In genomic region chr1:197178998-197179397, GRCh38 we compare ENCODE assay signal across 11 cellular contexts. TPM values are rescaled to one million over a fixed set of nuclear protein-coding genes. Genes with fewer than 3 reads are reported as not detected.
DNase-seq lines count a peak whose midpoint lies in the region; ATAC-seq, FAIRE-seq and TF ChIP-seq lines count a peak whose summit lies in the region.
"Had no signal": no experiment of that assay in that cellular context is flagged by ENCODE, and none has a peak within 500 bp of the region (broad histone marks: within the 10 kb centered on the region; RNA-seq: fewer than 3 reads in every experiment).

No MANE protein-coding gene starts in this region.

- H3K27me3 ChIP-seq in CD4-positive, alpha-beta memory T cell (ENCODE audit: insufficient read depth, low read length) = no peaks in the 10 kb centered on the region
- no peaks in the 10 kb centered on the region for H3K27me3 ChIP-seq in Karpas-422 (ENCODE audit: low read length)

- no peak overlapping the region for H2AFZ ChIP-seq in Karpas-422 (ENCODE audit: low read length)

- H3K4me3 Mint-ChIP-seq in CD4-positive, alpha-beta memory T cell = no peak overlapping the region
- no peak overlapping the region for H3K4me3 Mint-ChIP-seq in type B pancreatic cell

- H3K4me3 ChIP-seq in CD4-positive, alpha-beta memory T cell (ENCODE audit: low read length in 2 of 2) = no peak overlapping the region
- no peak overlapping the region for H3K4me3 ChIP-seq in Karpas-422 (ENCODE audit: low read length)

- no peaks in the 10 kb centered on the region for H3K4me1 ChIP-seq in CD4-positive, alpha-beta memory T cell (ENCODE audit: insufficient read depth, low read length)
- peaks cover 28% of the 10 kb centered on the region for H3K4me1 ChIP-seq in Karpas-422 (ENCODE audit: low read length)

- intact Hi-C loops in CD4-positive, alpha-beta memory T cell (cut with micrococcal nuclease) = no loop called here

- DNase-seq in H54 (ENCODE audit: insufficient read length, low spot score) (no peak), NAMALWA (ENCODE audit: low spot score) (peak; percentile 29), glomerular visceral epithelial cell (ENCODE audit: extremely low spot score) (peak; percentile 19), DMS53 (lab: John Stamatoyannopoulos, UW) (no peak), Karpas-422 (no peak), type B pancreatic cell (ENCODE audit: extremely low spot score, unreplicated experiment) (no peak)
- no peak for DNase-seq in CD4-positive, alpha-beta memory T cell
- DNase-seq: activated CD4-positive, alpha-beta T cell treated with anti-CD3 and anti-CD28 coated beads for 48 hours; NCI-H1092 treated with DMSO at 0.1 percent for 48 hours had no signal

- peaks cover 36 to 64% of the 10 kb centered on the region in 2 donors for H3K36me3 Mint-ChIP-seq in CD4-positive, alpha-beta memory T cell
- H3K36me3 Mint-ChIP-seq in type B pancreatic cell = peaks cover 16% of the 10 kb centered on the region

- CTCF ChIA-PET in CD4-positive, alpha-beta memory T cell (lab: Charles Lee; ENCODE audit: partially characterized antibody) = interaction anchor here (0.9 to 3.6 kb wide), 10 partner anchors 8 to 213 kb away, joined by 3 to 63 read pairs (median 8); no protein-coding TSS in a partner anchor

- no peaks in the 10 kb centered on the region for H4K20me1 ChIP-seq in Karpas-422 (ENCODE audit: insufficient read depth, low read depth, low read length)

- peaks cover 22% of the 10 kb centered on the region for H3K36me3 ChIP-seq in CD4-positive, alpha-beta memory T cell (ENCODE audit: insufficient read depth, low read length)
- H3K36me3 ChIP-seq in Karpas-422 (ENCODE audit: insufficient read depth, low read length) = peaks cover 44% of the 10 kb centered on the region

- no peak overlapping the region for H3K27ac ChIP-seq in CD4-positive, alpha-beta memory T cell (ENCODE audit: low read depth, low read length)
- H3K27ac ChIP-seq in Karpas-422 (ENCODE audit: low read length) = no peak overlapping the region

- H3K9me2 ChIP-seq in Karpas-422 (replicated peaks; ENCODE audit: insufficient read depth, low read length) = no peaks in the 10 kb centered on the region

- no peaks in the 10 kb centered on the region for H3K9me3 Mint-ChIP-seq in CD4-positive, alpha-beta memory T cell
- no peaks in the 10 kb centered on the region for H3K9me3 Mint-ChIP-seq in type B pancreatic cell

- TF ChIP-seq POLR2A in H54 (IDR thresholded peaks at IDR 0.05; ENCODE audit: low read depth, low read length) = no peak

- H3K4me2 ChIP-seq in Karpas-422 (ENCODE audit: low read depth, low read length, poor library complexity, severe bottlenecking) = no peak overlapping the region

- H3K4me1 Mint-ChIP-seq in CD4-positive, alpha-beta memory T cell = peaks cover 0 to 8% (median 4%) of the 10 kb centered on the region in 4 donors
- no peaks in the 10 kb centered on the region for H3K4me1 Mint-ChIP-seq in type B pancreatic cell (ENCODE audit: unreplicated experiment)

- POLR2A ChIA-PET in CD4-positive, alpha-beta memory T cell (lab: Charles Lee; ENCODE audit: partially characterized antibody) = interaction anchor here (0.8 to 1.0 kb wide), 2 partner anchors 19 to 20 kb away, joined by 3 to 7 read pairs; no protein-coding TSS in a partner anchor

- FAIRE-seq in H54 (lab: Jason Lieb, UNC) = peak; percentile 76
- FAIRE-seq: endometrium had no signal

- no peaks in the 10 kb centered on the region for H3K27me3 Mint-ChIP-seq in CD4-positive, alpha-beta memory T cell
- no peaks in the 10 kb centered on the region for H3K27me3 Mint-ChIP-seq in type B pancreatic cell

- H3K9ac ChIP-seq in Karpas-422 (ENCODE audit: low read length) = no peak overlapping the region

- no peak for TF ChIP-seq CTCF in type B pancreatic cell (conservative IDR thresholded peaks at IDR 0.05)

- peaks cover 30% of the 10 kb centered on the region for H3K79me2 ChIP-seq in Karpas-422 (ENCODE audit: low read length)

- H3K27ac Mint-ChIP-seq in CD4-positive, alpha-beta memory T cell = no peak overlapping the region
- no peak overlapping the region for H3K27ac Mint-ChIP-seq in type B pancreatic cell

- H3K9me3 ChIP-seq in CD4-positive, alpha-beta memory T cell (ENCODE audit: control insufficient read depth in 1 of 2, low read length in 2 of 2) = no peaks in the 10 kb centered on the region
- no peaks in the 10 kb centered on the region for H3K9me3 ChIP-seq in Karpas-422 (ENCODE audit: low read length)

- ATAC-seq in GM18499 (IDR thresholded peaks at IDR 0.05; ENCODE audit: insufficient read depth, unreplicated experiment) = peak; percentile 46

RNA-seq across cellular contexts. Expression of gene ZBTB41, which starts 22.1 kb away (rescaled TPM):
- total RNA-seq in CD4-positive, alpha-beta memory T cell = 10 to 100 TPM; 12.8 to 13.9 TPM
- polyA plus RNA-seq in CD4-positive, alpha-beta memory T cell = 1 to 10 TPM; 1.2 to 2.9 TPM
- 9.3 and 18.4 TPM in 2 replicates for total RNA-seq in Karpas-422 (2014; rRNA removed; shearing (Covaris generic); ENCODE audit: low replicate concordance)
- total RNA-seq in type B pancreatic cell (ENCODE audit: low replicate concordance) = 13.1 and 17.6 TPM in 2 replicates

RNA-seq across cellular contexts. Expression of gene ASPM, which starts 32.5 kb away (rescaled TPM):
- under 1 TPM; 0.30 to 0.38 TPM for total RNA-seq in CD4-positive, alpha-beta memory T cell
- polyA plus RNA-seq in CD4-positive, alpha-beta memory T cell = under 1 TPM in 1 of 2 donors, not detected in 1; 0.01 TPM
- total RNA-seq in Karpas-422 (2014; rRNA removed; shearing (Covaris generic); ENCODE audit: low replicate concordance) = 32.5 and 53.4 TPM in 2 replicates
- total RNA-seq in type B pancreatic cell (ENCODE audit: low replicate concordance) = 13.0 and 38.6 TPM in 2 replicates

Comparison
In these comparisons a context has a peak if more than half of its experiments do, and no peak if none do; other contexts are left out.
1. DNase-seq: peak in NAMALWA (single experiment) and glomerular visceral epithelial cell (single experiment); none in H54 (single experiment), CD4-positive, alpha-beta memory T cell (0 of 5), DMS53 (single experiment), Karpas-422 (single experiment) and type B pancreatic cell (single experiment).
2. RNA of gene ASPM, which starts 32.5 kb away (total RNA-seq): 32.5 to 53.4 TPM in Karpas-422 and 13.0 to 38.6 TPM in type B pancreatic cell; 0.30 to 0.38 TPM in CD4-positive, alpha-beta memory T cell; every median in the first group is over 10 times any median in the second.